11 cellular contexts compared by ENCODE assay signal in genomic region chr15:42157981-42158765, GRCh38. TPM values are rescaled to one million over a fixed set of nuclear protein-coding genes. Genes with fewer than 3 reads are reported as not detected.
A peak's percentile ranks its signal among the peaks of the same experiment; 100 is the strongest.
DNase-seq lines count a peak whose midpoint lies in the region; ATAC-seq, FAIRE-seq and TF ChIP-seq lines count a peak whose summit lies in the region.
"Had no signal": no experiment of that assay in that cellular context is flagged by ENCODE, and none has a peak within 500 bp of the region (broad histone marks: within the 10 kb centered on the region; RNA-seq: fewer than 3 reads in every experiment).

No MANE protein-coding gene starts in this region.

- POLR2A ChIA-PET in A549 (lab: Yijun Ruan, JAX): no interaction called here

- no peak for TF ChIP-seq RAD21 in A549 (conservative IDR thresholded peaks at IDR 0.05 in 1 of 2, IDR thresholded peaks at IDR 0.05 in 1 of 2)

- DNase-seq in A549 (ENCODE audit: low read depth in 1 of 2, low spot score in 1 of 2) (no peak), GM12891 (ENCODE audit: insufficient read length, low spot score) (no peak), adipocyte (ENCODE audit: low read depth) (peak; percentile 48), hepatic stellate cell (ENCODE audit: low spot score) (peak; percentile 88), NCI-H1048 (lab: John Stamatoyannopoulos, UW) (no peak), type B pancreatic cell (ENCODE audit: extremely low spot score, unreplicated experiment) (no peak), GM12892 (ENCODE audit: insufficient read length) (no peak)

- CTCF ChIA-PET in A549 (lab: Yijun Ruan, JAX): interaction anchor here (0.6 kb wide), 1 partner anchor 1764 kb away, joined by 3 read pairs; no protein-coding TSS in a partner anchor

- no peaks in the 10 kb centered on the region for H3K4me1 ChIP-seq in A549
- H3K4me1 ChIP-seq in adipocyte (ENCODE audit: control insufficient read depth, insufficient read depth, low read length): peaks cover 4% of the 10 kb centered on the region
- H3K4me1 ChIP-seq: Peyer's patch had no signal

- H3K4me1 Mint-ChIP-seq in type B pancreatic cell (ENCODE audit: unreplicated experiment): peaks cover 8% of the 10 kb centered on the region

- H3K9me3 ChIP-seq in A549 (no peaks in the 10 kb centered on the region), adipocyte (ENCODE audit: control insufficient read depth, low read length) (no peaks in the 10 kb centered on the region)
- H3K9me3 ChIP-seq: Peyer's patch had no signal

- no peaks in the 10 kb centered on the region for H3K9me3 Mint-ChIP-seq in type B pancreatic cell

- no peak overlapping the region for H3K27ac Mint-ChIP-seq in type B pancreatic cell

- peaks cover 46% of the 10 kb centered on the region for H3K36me3 ChIP-seq in adipocyte (ENCODE audit: control insufficient read depth, insufficient read depth, low read length, severe bottlenecking)

- H3K27me3 ChIP-seq in adipocyte (replicated peaks; ENCODE audit: control insufficient read depth, insufficient read depth, low read length): peaks cover 14% of the 10 kb centered on the region
- H3K27me3 ChIP-seq: Peyer's patch had no signal

- TF ChIP-seq EP300 in A549 (IDR thresholded peaks at IDR 0.05): no peak

- H3K36me3 Mint-ChIP-seq in type B pancreatic cell: peaks cover 17% of the 10 kb centered on the region

- H3K4me3 Mint-ChIP-seq in type B pancreatic cell: no peak overlapping the region

- WGBS in A549 (ENCODE audit: missing lambda C conversion rate): 77% methylated on average over 7 of the region's 8 CpGs

- H3K4me3 ChIP-seq in A549: no peak overlapping the region
- H3K4me3 ChIP-seq in adipocyte (ENCODE audit: low read length): no peak overlapping the region
- H3K4me3 ChIP-seq: Peyer's patch had no signal

- no peak overlapping the region for H3K9ac ChIP-seq in adipocyte (ENCODE audit: low read length)

- H3K4me2 ChIP-seq in A549: no peak overlapping the region

- TF ChIP-seq POLR2A in A549 (IDR thresholded peaks at IDR 0.05; ENCODE audit: low read length) (no peak), GM12891 (IDR thresholded peaks at IDR 0.05; ENCODE audit: low read depth, low read length) (peak; percentile 34; the same call in 1 of the 2 replicates), GM12892 (IDR thresholded peaks at IDR 0.05; ENCODE audit: low read depth, low read length) (no peak)

- no peak for TF ChIP-seq CTCF in A549 (IDR thresholded peaks at IDR 0.05)
- no peak for TF ChIP-seq CTCF in type B pancreatic cell (conservative IDR thresholded peaks at IDR 0.05)

- H3K27me3 Mint-ChIP-seq in type B pancreatic cell: no peaks in the 10 kb centered on the region

- no peak for FAIRE-seq in A549 (lab: Jason Lieb, UNC)
- no peak for FAIRE-seq in GM12891 (lab: Jason Lieb, UNC)
- no peak for FAIRE-seq in GM12892 (lab: Jason Lieb, UNC)
- FAIRE-seq: colon, D721Med had no signal

- no peak overlapping the region for H3K27ac ChIP-seq in A549

- ATAC-seq in A549 (no peak), HG03039 (IDR thresholded peaks at IDR 0.05; ENCODE audit: unreplicated experiment) (no peak)

TF ChIP-seq in A549, 52 proteins besides CTCF, POLR2A, EP300 and RAD21:
- TF ChIP-seq MAFK (IDR thresholded peaks at IDR 0.05; ENCODE audit: partially characterized antibody) (peak; percentile 10), SMC3 (IDR thresholded peaks at IDR 0.05) (no peak)

TF ChIP-seq in GM12891, 5 proteins besides CTCF, POLR2A, EP300 and RAD21:
- TF ChIP-seq SPI1 (IDR thresholded peaks at IDR 0.05; ENCODE audit: low read depth, low read length) (no peak), PAX5 (IDR thresholded peaks at IDR 0.05; ENCODE audit: insufficient read depth, low read length, severe bottlenecking) (no peak), POU2F2 (IDR thresholded peaks at IDR 0.05; ENCODE audit: low read depth, low read length) (no peak), POLR2AphosphoS5 (IDR thresholded peaks at IDR 0.05; ENCODE audit: low read depth, low read length) (no peak; the same call in 1 of the 2 replicates), TAF1 (IDR thresholded peaks at IDR 0.05; ENCODE audit: low read depth, low read length) (no peak)

RNA-seq across cellular contexts. Expression of gene PLA2G4F, which starts 1.7 kb away (rescaled TPM):
- not detected in 2 replicates for polyA plus RNA-seq in A549 (2011; rRNA removed)
- not detected in 2 replicates for polyA plus RNA-seq in A549 (2012; cell fraction: cytosol; rRNA removed)
- not detected in 2 replicates for polyA plus RNA-seq in A549 (2012; cell fraction: nucleus; rRNA removed)
- polyA plus RNA-seq in A549 (2017; fragmentation: RNase III; extraction: RNeasy Plus Mini Kit Qiagen cat#74134 plus additional on column Dnase treatment): not detected in 3 replicates
- not detected in 2 replicates for polyA minus RNA-seq in A549 (2011; rRNA and poly(A)+ RNA removed)
- 0.06 TPM for polyA plus RNA-seq in GM12891 (2012; ENCODE audit: low read depth, missing spikeins)
- total RNA-seq in type B pancreatic cell (ENCODE audit: low replicate concordance): 1.1 and 3.2 TPM in 2 replicates
- not detected for polyA plus RNA-seq in GM12892 (2012; ENCODE audit: missing spikeins)

RNA-seq across cellular contexts. Expression of gene VPS39, which starts 49.9 kb away (rescaled TPM):
- polyA plus RNA-seq in A549 (2011; rRNA removed): 33.3 and 38.1 TPM in 2 replicates
- polyA plus RNA-seq in A549 (2012; cell fraction: cytosol; rRNA removed): 16.9 and 20.6 TPM in 2 replicates
- 51.9 and 65.8 TPM in 2 replicates for polyA plus RNA-seq in A549 (2012; cell fraction: nucleus; rRNA removed)
- polyA plus RNA-seq in A549 (2017; fragmentation: RNase III; extraction: RNeasy Plus Mini Kit Qiagen cat#74134 plus additional on column Dnase treatment): 16.7 to 19.5 TPM (median 18.3 TPM) in 3 replicates
- polyA minus RNA-seq in A549 (2011; rRNA and poly(A)+ RNA removed): 31.3 and 36.6 TPM in 2 replicates
- polyA plus RNA-seq in GM12891 (2012; ENCODE audit: low read depth, missing spikeins): 40.2 TPM
- total RNA-seq in type B pancreatic cell (ENCODE audit: low replicate concordance): 63.6 and 76.8 TPM in 2 replicates
- 36.5 TPM for polyA plus RNA-seq in GM12892 (2012; ENCODE audit: missing spikeins)

Comparison
In these comparisons a context has a peak if more than half of its experiments do, and no peak if none do; other contexts are left out.
1. DNase-seq: peak in adipocyte (single experiment) and hepatic stellate cell (single experiment); none in A549 (0 of 2), GM12891 (single experiment), NCI-H1048 (single experiment), type B pancreatic cell (single experiment) and GM12892 (single experiment).